25 cellular contexts compared by ENCODE assay signal in the genomic region with DNA sequence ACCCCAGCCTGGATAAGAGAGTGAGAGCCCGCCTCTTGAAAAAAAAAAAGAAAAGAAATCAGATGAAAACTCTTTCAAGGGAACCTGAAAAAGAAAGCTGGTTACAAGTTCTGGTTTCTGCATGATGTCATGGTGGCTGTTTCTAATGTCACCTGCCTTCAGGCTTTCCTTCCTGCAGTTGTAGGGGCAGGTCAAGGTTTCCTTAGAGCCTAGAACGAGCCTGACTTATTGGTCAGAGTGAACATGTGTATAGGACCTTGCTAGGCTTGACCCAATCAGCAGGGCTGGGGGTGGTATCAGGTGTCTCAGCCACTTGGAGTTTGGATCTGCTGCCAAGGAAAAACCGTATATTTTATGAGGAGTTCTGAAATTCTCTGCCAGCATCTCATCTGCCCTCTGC. TPM values are rescaled to one million over a fixed set of nuclear protein-coding genes. Genes with fewer than 3 reads are reported as not detected.
DNase-seq lines count a peak whose midpoint lies in the region; ATAC-seq and TF ChIP-seq lines count a peak whose summit lies in the region.
"Had no signal": no experiment of that assay in that cellular context is flagged by ENCODE, and none has a peak within 500 bp of the region (broad histone marks: within the 10 kb centered on the region; RNA-seq: fewer than 3 reads in every experiment).

No MANE protein-coding gene starts in this region.

- WGBS in gastroesophageal sphincter (ENCODE audit: low coverage in 1 of 2), 2 donors, result 70 to 71% methylated on average over 2 to 3 of the region's 3 CpGs

- peak overlapping the region; percentile 45 for H3K27ac Mint-ChIP-seq in activated naive CD4-positive, alpha-beta T cell treated with anti-CD3 and anti-CD28 coated beads, Interleukin-2, amount 10 ng/mL, durations not matched to agents 7 days and 5 days
- H3K27ac Mint-ChIP-seq in stimulated activated memory B cell treated with anti-CD40 and anti-IgM and Interleukin-4, amounts not matched to agents 10 μg/mL and 1 μg/mL and 100 μg/mL, for 72 hours, result peak overlapping the region; percentile 35

- H3K27me3 Mint-ChIP-seq in activated naive CD4-positive, alpha-beta T cell treated with anti-CD3 and anti-CD28 coated beads, Interleukin-2, amount 10 ng/mL, durations not matched to agents 7 days and 5 days, result no peaks in the 10 kb centered on the region
- no peaks in the 10 kb centered on the region for H3K27me3 Mint-ChIP-seq in stimulated activated memory B cell treated with anti-CD40 and anti-IgM and Interleukin-4, amounts not matched to agents 10 μg/mL and 1 μg/mL and 100 μg/mL, for 72 hours

- peaks cover 43% of the 10 kb centered on the region for H3K36me3 Mint-ChIP-seq in activated naive CD4-positive, alpha-beta T cell treated with anti-CD3 and anti-CD28 coated beads, Interleukin-2, amount 10 ng/mL, durations not matched to agents 7 days and 5 days
- peaks cover 53% of the 10 kb centered on the region for H3K36me3 Mint-ChIP-seq in stimulated activated memory B cell treated with anti-CD40 and anti-IgM and Interleukin-4, amounts not matched to agents 10 μg/mL and 1 μg/mL and 100 μg/mL, for 72 hours

- no peak for TF ChIP-seq POLR2A in gastroesophageal sphincter (IDR thresholded peaks at IDR 0.05)

- no peaks in the 10 kb centered on the region for H3K9me3 Mint-ChIP-seq in activated naive CD4-positive, alpha-beta T cell treated with anti-CD3 and anti-CD28 coated beads, Interleukin-2, amount 10 ng/mL, durations not matched to agents 7 days and 5 days
- no peaks in the 10 kb centered on the region for H3K9me3 Mint-ChIP-seq in stimulated activated memory B cell treated with anti-CD40 and anti-IgM and Interleukin-4, amounts not matched to agents 10 μg/mL and 1 μg/mL and 100 μg/mL, for 72 hours
- H3K9me3 Mint-ChIP-seq: activated T-cell treated with anti-CD3 and anti-CD28 coated beads, Interleukin-2, amount 50 U/mL, for 4 hours; immature natural killer cell had no signal

- no peak overlapping the region for H3K4me3 ChIP-seq in gastroesophageal sphincter
- H3K4me3 ChIP-seq: cardiac muscle cell, heart right ventricle, left ventricle myocardium inferior, spleen, testis had no signal

- H3K36me3 ChIP-seq in gastroesophageal sphincter, result peaks cover 0 to 70% of the 10 kb centered on the region in 2 donors

- H3K27me3 ChIP-seq in gastroesophageal sphincter, result no peaks in the 10 kb centered on the region
- H3K27me3 ChIP-seq: cardiac muscle cell, heart right ventricle, spleen, testis had no signal

- no peak overlapping the region for H3K27ac ChIP-seq in gastroesophageal sphincter
- H3K27ac ChIP-seq: cardiac muscle cell, heart right ventricle, left ventricle myocardium inferior, spleen, testis had no signal

- DNase-seq in activated naive CD4-positive, alpha-beta T cell treated with anti-CD3 and anti-CD28 coated beads, Interleukin-2, amount 10 ng/mL, durations not matched to agents 7 days and 5 days, result peak; percentile 29
- DNase-seq in activated naive CD4-positive, alpha-beta T cell treated with Interleukin-2 at 50 U/mL for 16 hours, result no peak
- peak; percentile 30 for DNase-seq in NCI-H2196 (lab: John Stamatoyannopoulos, UW; ENCODE audit: unreplicated experiment)
- DNase-seq: activated CD4-positive, alpha-beta T cell treated with anti-CD3 and anti-CD28 coated beads, Interleukin-2, amount 50 U/mL, for 1 hour; activated T-cell treated with anti-CD3 and anti-CD28 coated beads, Interleukin-2, amount 50 U/mL, for 4 hours; dermis blood vessel endothelial cell; DMS 273 treated with DMSO at 0.1 percent for 48 hours; GF-D8; H7; heart right ventricle; immature natural killer cell; left ventricle myocardium inferior; NCI-H1694 treated with DMSO at 0.1 percent for 48 hours; NCI-H510A treated with DMSO at 0.1 percent for 48 hours; spleen; testis had no signal

- H3K4me1 Mint-ChIP-seq in activated naive CD4-positive, alpha-beta T cell treated with anti-CD3 and anti-CD28 coated beads, Interleukin-2, amount 10 ng/mL, durations not matched to agents 7 days and 5 days, result peaks cover 46% of the 10 kb centered on the region
- H3K4me1 Mint-ChIP-seq in stimulated activated memory B cell treated with anti-CD40 and anti-IgM and Interleukin-4, amounts not matched to agents 10 μg/mL and 1 μg/mL and 100 μg/mL, for 72 hours, result peaks cover 34% of the 10 kb centered on the region

- H3K4me3 Mint-ChIP-seq in activated naive CD4-positive, alpha-beta T cell treated with anti-CD3 and anti-CD28 coated beads, Interleukin-2, amount 10 ng/mL, durations not matched to agents 7 days and 5 days, result no peak overlapping the region
- H3K4me3 Mint-ChIP-seq in stimulated activated memory B cell treated with anti-CD40 and anti-IgM and Interleukin-4, amounts not matched to agents 10 μg/mL and 1 μg/mL and 100 μg/mL, for 72 hours, result no peak overlapping the region
- H3K4me3 Mint-ChIP-seq: activated T-cell treated with anti-CD3 and anti-CD28 coated beads, Interleukin-2, amount 50 U/mL, for 4 hours; immature natural killer cell had no signal

- TF ChIP-seq EP300 in gastroesophageal sphincter (IDR thresholded peaks at IDR 0.05), result no peak

- H3K9me3 ChIP-seq in gastroesophageal sphincter, result no peaks in the 10 kb centered on the region
- H3K9me3 ChIP-seq: heart right ventricle, left ventricle myocardium inferior, spleen, testis had no signal

- TF ChIP-seq CTCF in gastroesophageal sphincter (IDR thresholded peaks at IDR 0.05), result no peak

- peaks cover 0 to 27% (median 11%) of the 10 kb centered on the region in 3 donors for H3K4me1 ChIP-seq in gastroesophageal sphincter

- ATAC-seq in GM19463 (IDR thresholded peaks at IDR 0.05; ENCODE audit: unreplicated experiment) (peak; percentile 27), GM21367 (IDR thresholded peaks at IDR 0.05; ENCODE audit: unreplicated experiment) (no peak), gastroesophageal sphincter (no peak), HG03175 (IDR thresholded peaks at IDR 0.05; ENCODE audit: unreplicated experiment) (no peak)
- ATAC-seq in stimulated activated memory B cell treated with anti-CD40 and anti-IgM and Interleukin-4, amounts not matched to agents 10 μg/mL and 1 μg/mL and 100 μg/mL, for 72 hours, result no peak
- ATAC-seq: activated T-cell treated with anti-CD3 and anti-CD28 coated beads, Interleukin-2, amount 50 U/mL, for 4 hours; heart right ventricle had no signal

- CTCF ChIA-PET in activated naive CD4-positive, alpha-beta T cell treated with anti-CD3 and anti-CD28 coated beads, Interleukin-2, amount 10 ng/mL, durations not matched to agents 7 days and 5 days (lab: Charles Lee), result interaction anchor here (0.6 to 3.0 kb wide), 3 partner anchors 25 to 71 kb away, joined by 3 to 13 read pairs (median 10); no protein-coding TSS in a partner anchor

RNA-seq across cellular contexts. Expression of gene IVD, which starts 3.8 kb away (rescaled TPM):
- 10 to 100 TPM; 26.1 to 80.2 (median 50.1) TPM for total RNA-seq in gastroesophageal sphincter

RNA-seq across cellular contexts. Expression of gene KNSTRN, which starts 26.8 kb away (rescaled TPM):
- 10 to 100 TPM in 2 of 4 donors, 1 to 10 TPM in 2; 7.2 to 16.2 (median 9.9) TPM for total RNA-seq in gastroesophageal sphincter

RNA-seq across cellular contexts. Expression of gene BAHD1, which starts 31.4 kb away (rescaled TPM):
- 10 to 100 TPM; 19.0 to 26.2 (median 22.8) TPM for total RNA-seq in gastroesophageal sphincter

RNA-seq across cellular contexts. Expression of gene DISP2, which starts 51.3 kb away (rescaled TPM):
- total RNA-seq in gastroesophageal sphincter, result under 1 TPM; 0.07 to 0.19 (median 0.15) TPM

RNA-seq across cellular contexts. Expression of gene PHGR1, which starts 58.5 kb away (rescaled TPM):
- not detected for total RNA-seq in gastroesophageal sphincter
- total RNA-seq: cardiac muscle cell, dermis blood vessel endothelial cell, endothelial cell of umbilical vein, H7, heart right ventricle, left ventricle myocardium inferior, mononuclear cell, renal cortical epithelial cell, spleen, testis had no signal
